19 cellular contexts compared by ENCODE assay signal in genomic region chr10:1591742-1592141, GRCh38.
DNase-seq lines count a peak whose midpoint lies in the region; ATAC-seq and TF ChIP-seq lines count a peak whose summit lies in the region.
"Had no signal": no experiment of that assay in that cellular context is flagged by ENCODE, and none has a peak within 500 bp of the region (broad histone marks: within the 10 kb centered on the region; RNA-seq: fewer than 3 reads in every experiment).

No MANE protein-coding gene starts in this region.

- H3K9me3 ChIP-seq in sigmoid colon (peaks cover 0 to 4% (median 0%) of the 10 kb centered on the region in 4 donors), suprapubic skin (no peaks in the 10 kb centered on the region)
- H3K9me3 ChIP-seq: A549 had no signal

- no peaks in the 10 kb centered on the region for H3K27me3 ChIP-seq in sigmoid colon
- H3K27me3 ChIP-seq in suprapubic skin, result peaks cover 4% of the 10 kb centered on the region
- H3K27me3 ChIP-seq: BLaER1 treated with 17β-estradiol and CSF1 and Interleukin-3, amounts not matched to agents 10 nM and 100 nM had no signal

- no peak for ATAC-seq in GM18870 (IDR thresholded peaks at IDR 0.05; ENCODE audit: unreplicated experiment)
- ATAC-seq: A549; CD8-positive, alpha-beta T cell had no signal

- no peak overlapping the region for H3K4me3 Mint-ChIP-seq in T-helper 2 cell treated with Interferon-gamma antibody and Interleukin-4, amounts not matched to agents 5 μg/mL and 100 μg/mL, for 36 hours
- H3K4me3 Mint-ChIP-seq: B cell; CD4-positive, alpha-beta T cell; CD8-positive, alpha-beta T cell had no signal

- peak; percentile 50 for DNase-seq in DMS79 (lab: John Stamatoyannopoulos, UW)
- DNase-seq in DMS79 treated with DMSO at 0.1 percent for 48 hours (lab: John Stamatoyannopoulos, UW), result no peak
- DNase-seq in islet precursor cell, result peak; percentile 19
- peak; percentile 53 for DNase-seq in mesenteric fat pad (ENCODE audit: low spot score)
- peak; percentile 40 for DNase-seq in sigmoid colon
- no peak for DNase-seq in T-helper 2 cell treated with Interferon-gamma antibody and Interleukin-4, amounts not matched to agents 5 μg/mL and 100 μg/mL, for 36 hours (ENCODE audit: low spot score)
- no peak for DNase-seq in suprapubic skin (ENCODE audit: low spot score in 2 of 2)
- DNase-seq: AML-193; Caco-2; Calu3; CD4-positive, alpha-beta T cell; CD8-positive, alpha-beta T cell; GF-D8 had no signal

- 75 to 81% methylated on average over 8 of the region's 8 CpGs for WGBS in sigmoid colon, 2 donors
- 65% methylated on average over 8 of the region's 8 CpGs for WGBS in suprapubic skin

- H3K4me1 ChIP-seq in sigmoid colon (no peaks in the 10 kb centered on the region), suprapubic skin (no peaks in the 10 kb centered on the region)
- H3K4me1 ChIP-seq: A549; BLaER1 treated with 17β-estradiol and CSF1 and Interleukin-3, amounts not matched to agents 10 nM and 100 nM; Caco-2 had no signal

- H3K36me3 ChIP-seq in sigmoid colon (no peaks in the 10 kb centered on the region), suprapubic skin (no peaks in the 10 kb centered on the region)

- H3K27ac ChIP-seq in sigmoid colon (no peak overlapping the region), suprapubic skin (no peak overlapping the region)
- H3K27ac ChIP-seq: 22Rv1; A549; BLaER1 treated with 17β-estradiol and CSF1 and Interleukin-3, amounts not matched to agents 10 nM and 100 nM; C4-2B had no signal

- H3K4me1 Mint-ChIP-seq in T-helper 2 cell treated with Interferon-gamma antibody and Interleukin-4, amounts not matched to agents 5 μg/mL and 100 μg/mL, for 36 hours (ENCODE audit: low read depth), result no peaks in the 10 kb centered on the region
- H3K4me1 Mint-ChIP-seq: B cell had no signal

- TF ChIP-seq CTCF in sigmoid colon (IDR thresholded peaks at IDR 0.05) (no peak), suprapubic skin (IDR thresholded peaks at IDR 0.05) (no peak)

- TF ChIP-seq POLR2A in sigmoid colon (IDR thresholded peaks at IDR 0.05), result no peak
- TF ChIP-seq POLR2A in suprapubic skin (IDR thresholded peaks at IDR 0.05), result no peak

- H3K27me3 Mint-ChIP-seq in T-helper 2 cell treated with Interferon-gamma antibody and Interleukin-4, amounts not matched to agents 5 μg/mL and 100 μg/mL, for 36 hours (ENCODE audit: low read depth), result no peaks in the 10 kb centered on the region

- no peaks in the 10 kb centered on the region for H3K9me3 Mint-ChIP-seq in T-helper 2 cell treated with Interferon-gamma antibody and Interleukin-4, amounts not matched to agents 5 μg/mL and 100 μg/mL, for 36 hours
- H3K9me3 Mint-ChIP-seq: CD4-positive, alpha-beta T cell had no signal

- H3K36me3 Mint-ChIP-seq in T-helper 2 cell treated with Interferon-gamma antibody and Interleukin-4, amounts not matched to agents 5 μg/mL and 100 μg/mL, for 36 hours (ENCODE audit: low read depth), result no peaks in the 10 kb centered on the region
- H3K36me3 Mint-ChIP-seq: CD8-positive, alpha-beta T cell had no signal

- H3K4me3 ChIP-seq in sigmoid colon (no peak overlapping the region), suprapubic skin (no peak overlapping the region)
- H3K4me3 ChIP-seq: A549; BLaER1 treated with 17β-estradiol and CSF1 and Interleukin-3, amounts not matched to agents 10 nM and 100 nM had no signal

- no peak overlapping the region for H3K27ac Mint-ChIP-seq in T-helper 2 cell treated with Interferon-gamma antibody and Interleukin-4, amounts not matched to agents 5 μg/mL and 100 μg/mL, for 36 hours
- H3K27ac Mint-ChIP-seq: B cell; CD4-positive, alpha-beta T cell; CD8-positive, alpha-beta T cell had no signal

- TF ChIP-seq EP300 in sigmoid colon (IDR thresholded peaks at IDR 0.05) (no peak), suprapubic skin (IDR thresholded peaks at IDR 0.05) (no peak)

- intact Hi-C loops in sigmoid colon (cut with DNase I), result no loop called here

Comparison
In these comparisons a context has a peak if more than half of its experiments do, and no peak if none do; other contexts are left out.
1. DNase-seq: peak in DMS79 (single experiment), islet precursor cell (single experiment), mesenteric fat pad (single experiment) and sigmoid colon (single experiment); none in DMS79 treated with DMSO at 0.1 percent for 48 hours (single experiment), T-helper 2 cell treated with Interferon-gamma antibody and Interleukin-4, amounts not matched to agents 5 μg/mL and 100 μg/mL, for 36 hours (single experiment) and suprapubic skin (0 of 2).